11 cellular contexts compared by ENCODE assay signal in genomic region chr2:120914839-120915521, GRCh38.
DNase-seq lines count a peak whose midpoint lies in the region; ATAC-seq and TF ChIP-seq lines count a peak whose summit lies in the region.
"Had no signal": no experiment of that assay in that cellular context is flagged by ENCODE, and none has a peak within 500 bp of the region (broad histone marks: within the 10 kb centered on the region; RNA-seq: fewer than 3 reads in every experiment).

No MANE protein-coding gene starts in this region.

- no TSS peak for BruUV-seq in HCT116 (replicated peaks; lab: Mats Ljungman, UMichigan)

- H3K4me2 ChIP-seq in HCT116 (ENCODE audit: low read length) (peak overlapping the region; percentile 81), smooth muscle cell (peak overlapping the region; percentile 65)

- intact Hi-C loops in HCT116 (cut with micrococcal nuclease): no loop called here
- intact Hi-C loops in right cardiac atrium (cut with DNase I): no loop called here

- TF ChIP-seq RAD21 in HCT116 (IDR thresholded peaks at IDR 0.05; ENCODE audit: low read depth): peak; percentile 23; the same call in 1 of the 2 replicates

- H3K79me2 ChIP-seq in HCT116 (ENCODE audit: insufficient read depth, low read length) (no peaks in the 10 kb centered on the region), smooth muscle cell (ENCODE audit: low read depth) (peaks cover 11% of the 10 kb centered on the region)

- H3K27me3 ChIP-seq in HCT116 (ENCODE audit: insufficient read depth, low read length): no peaks in the 10 kb centered on the region
- H3K27me3 ChIP-seq in right cardiac atrium (ENCODE audit: control insufficient read depth, insufficient read depth): no peaks in the 10 kb centered on the region
- H3K27me3 ChIP-seq in smooth muscle cell (ENCODE audit: low read depth): no peaks in the 10 kb centered on the region
- H3K27me3 ChIP-seq: foreskin keratinocyte had no signal

- H3K36me3 ChIP-seq in HCT116 (ENCODE audit: control insufficient read depth in 1 of 2, insufficient read depth in 2 of 2, low read length in 2 of 2): no peaks in the 10 kb centered on the region
- H3K36me3 ChIP-seq in smooth muscle cell (ENCODE audit: low read depth): no peaks in the 10 kb centered on the region

- RAD21 ChIA-PET in HCT116 (lab: Charles Lee; ENCODE audit: low non-redundant PET in 1 of 2, low total read pairs in 2 of 2, uncharacterized antibody in 2 of 2, unreplicated experiment in 2 of 2): interaction anchor here in 1 of 2 experiments (1.1 kb wide), 1 partner anchor 20 kb away, joined by 3 read pairs; no protein-coding TSS in a partner anchor

- H2AFZ ChIP-seq in HCT116 (ENCODE audit: low read depth, low read length, poor library complexity, severe bottlenecking) (peak overlapping the region; percentile 16), smooth muscle cell (ENCODE audit: low read depth) (no peak overlapping the region)

- DNase-seq in HCT116 (ENCODE audit: low read depth, low spot score) (no peak), astrocyte of the spinal cord (ENCODE audit: low read depth, low spot score) (peak; percentile 86), right cardiac atrium (peak; percentile 91 to 97 (median 96)), smooth muscle cell (lab: John Stamatoyannopoulos, UW; ENCODE audit: unreplicated experiment) (peak; percentile 57), SKM-1 (lab: John Stamatoyannopoulos, UW; ENCODE audit: unreplicated experiment) (no peak), NCI-H2227 treated with DMSO at 0.1 percent for 48 hours (lab: John Stamatoyannopoulos, UW) (no peak), DMS 273 (lab: John Stamatoyannopoulos, UW; ENCODE audit: unreplicated experiment) (no peak)
- no peak for DNase-seq in stimulated activated naive CD4-positive, alpha-beta T cell (lab: John Stamatoyannopoulos, UW)
- DNase-seq: activated B cell treated with CpG ODN at 0.5 μM for 24 hours had no signal

- H3K27ac ChIP-seq in HCT116 (ENCODE audit: low read depth, low read length) (peak overlapping the region; percentile 43), right cardiac atrium (ENCODE audit: low read length) (peak overlapping the region; percentile 61), smooth muscle cell (ENCODE audit: low read depth) (peak overlapping the region; percentile 94)
- H3K27ac ChIP-seq: foreskin keratinocyte, HL-60 had no signal

- H3K9ac ChIP-seq in HCT116 (ENCODE audit: low read length) (peak overlapping the region; percentile 34), smooth muscle cell (ENCODE audit: low read depth) (peak overlapping the region; percentile 81)

- H3K9me3 ChIP-seq in HCT116 (ENCODE audit: control insufficient read depth in 1 of 2, insufficient read depth in 1 of 2, low read depth in 1 of 2, low read length in 2 of 2) (no peaks in the 10 kb centered on the region), right cardiac atrium (ENCODE audit: control insufficient read depth, low read length) (no peaks in the 10 kb centered on the region), smooth muscle cell (replicated peaks; ENCODE audit: low read depth) (no peaks in the 10 kb centered on the region)

- peaks cover 39% of the 10 kb centered on the region for H3F3A ChIP-seq in smooth muscle cell (ENCODE audit: low read depth)

- peaks cover 53 to 62% of the 10 kb centered on the region in 2 experiments for H3K4me1 ChIP-seq in HCT116 (ENCODE audit: control insufficient read depth in 1 of 2, insufficient read depth in 2 of 2, low read length in 2 of 2)
- peaks cover 29% of the 10 kb centered on the region for H3K4me1 ChIP-seq in right cardiac atrium (ENCODE audit: control insufficient read depth, insufficient read depth, low read length)
- H3K4me1 ChIP-seq in smooth muscle cell (ENCODE audit: low read depth): peaks cover 19% of the 10 kb centered on the region

- peak overlapping the region in 1 of 2 experiments; percentile 34; a peak in 3 of 4 replicates for H3K4me3 ChIP-seq in HCT116 (replicated peaks in 1 of 2; ENCODE audit: low read depth in 1 of 2, low read length in 2 of 2)
- H3K4me3 ChIP-seq in astrocyte of the spinal cord (ENCODE audit: low read depth, low read length): no peak overlapping the region
- no peak overlapping the region for H3K4me3 ChIP-seq in right cardiac atrium (ENCODE audit: low read length)
- H3K4me3 ChIP-seq in smooth muscle cell: no peak overlapping the region

- in situ Hi-C loops in astrocyte of the spinal cord (cut with HindIII; ENCODE audit: low sequenced_read_pairs): no loop called here

- ATAC-seq in HCT116: peak; percentile 74
- peak; percentile 84 to 86 for ATAC-seq in right cardiac atrium
- ATAC-seq: foreskin keratinocyte had no signal

- TF ChIP-seq CTCF in HCT116 (IDR thresholded peaks at IDR 0.05 in 2 of 3, conservative IDR thresholded peaks at IDR 0.05 in 1 of 3; ENCODE audit: borderline replicate concordance in 1 of 3, insufficient read depth in 1 of 3, low read depth in 2 of 3, low read length in 2 of 3) (peak in 2 of 3 experiments; percentile 33 to 37; a peak in 3 of 6 replicates), astrocyte of the spinal cord (IDR thresholded peaks at IDR 0.05; ENCODE audit: low read depth, low read length) (no peak), smooth muscle cell (IDR thresholded peaks at IDR 0.05; ENCODE audit: borderline replicate concordance, insufficient read depth, poor library complexity, severe bottlenecking) (no peak)

- no peak for TF ChIP-seq POLR2A in HCT116 (IDR thresholded peaks at IDR 0.05; ENCODE audit: borderline replicate concordance, extremely low read depth, insufficient read depth, insufficient read length)

- CTCF ChIA-PET in HCT116 (lab: Charles Lee): no interaction called here

- no peaks in the 10 kb centered on the region for H4K20me1 ChIP-seq in HCT116 (ENCODE audit: insufficient read depth)
- H4K20me1 ChIP-seq in smooth muscle cell (ENCODE audit: low read depth): no peaks in the 10 kb centered on the region

- POLR2A ChIA-PET in HCT116 (lab: Charles Lee): interaction anchor here (0.6 to 1.4 kb wide), 2 partner anchors 21 to 160 kb away, joined by 4 to 5 read pairs; no protein-coding TSS in a partner anchor

- 15% methylated on average over 17 of the region's 17 CpGs for WGBS in right cardiac atrium
- WGBS in smooth muscle cell (ENCODE audit: low lambda C conversion rate): 9% methylated on average over 17 of the region's 17 CpGs

- H3K9me2 ChIP-seq in HCT116 (ENCODE audit: insufficient read depth): no peaks in the 10 kb centered on the region

TF ChIP-seq in HCT116, 20 proteins besides CTCF, POLR2A, EP300 and RAD21:
- peak; percentile 45 for TF ChIP-seq SP1 (IDR thresholded peaks at IDR 0.05; ENCODE audit: low read depth)
- TF ChIP-seq ZBTB33 (IDR thresholded peaks at IDR 0.05; ENCODE audit: extremely low read depth, insufficient replicate concordance, low read length): no peak
- peak; percentile 71 for TF ChIP-seq MAX (IDR thresholded peaks at IDR 0.05)
- no peak for TF ChIP-seq EZH2phosphoT487 (IDR thresholded peaks at IDR 0.05; ENCODE audit: borderline replicate concordance)
- TF ChIP-seq POLR2AphosphoS5 (IDR thresholded peaks at IDR 0.05; ENCODE audit: low read depth, low read length): 0 out of 2 replicates have a peak, but pooled peaks have one; percentile 14
- TF ChIP-seq EGR1 (IDR thresholded peaks at IDR 0.05; ENCODE audit: low read depth): peak; percentile 94
- TF ChIP-seq ZNF274 (IDR thresholded peaks at IDR 0.05; ENCODE audit: low read depth, low read length): no peak
TF ChIP-seq in HCT116: peak in this region for 4.

Comparison
In these comparisons a context has a peak if more than half of its experiments do, and no peak if none do; other contexts are left out.
1. DNase-seq: peak in astrocyte of the spinal cord (single experiment), right cardiac atrium (3 of 3) and smooth muscle cell (single experiment); none in HCT116 (single experiment), SKM-1 (single experiment), NCI-H2227 treated with DMSO at 0.1 percent for 48 hours (single experiment), stimulated activated naive CD4-positive, alpha-beta T cell (0 of 6) and DMS 273 (single experiment).
2. H3K27ac ChIP-seq: peak in every context shown above with its lines; median percentile 94 in smooth muscle cell; 61 in right cardiac atrium; 43 in HCT116.
3. CTCF ChIP-seq: peak in HCT116 (2 of 3); none in astrocyte of the spinal cord (single experiment) and smooth muscle cell (single experiment).